1 cellular context compared by ENCODE assay signal in the genomic region with DNA sequence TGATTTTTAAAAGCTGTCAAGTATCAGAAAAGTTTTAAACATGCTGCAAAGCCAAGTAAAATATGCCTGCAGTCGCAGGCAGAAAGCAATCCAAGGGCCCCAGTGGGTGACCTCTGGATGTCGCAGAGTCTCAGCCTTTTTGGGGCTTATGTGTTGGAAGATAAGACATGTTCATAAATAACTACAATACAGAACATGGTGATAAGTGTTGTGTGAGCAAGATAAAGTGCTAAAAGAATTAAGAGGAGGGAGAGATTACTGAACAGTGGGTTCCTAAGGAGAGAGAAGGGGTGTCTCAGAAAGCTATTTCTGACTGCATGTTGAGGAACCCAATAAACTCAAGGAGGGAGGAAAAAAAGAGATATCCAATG.
TF ChIP-seq lines count a peak whose summit lies in the region.

No MANE protein-coding gene starts in this region.

TF ChIP-seq in K562, 482 proteins besides CTCF, POLR2A, EP300 and RAD21 (continued from another document):
- TF ChIP-seq, protein P1, sequence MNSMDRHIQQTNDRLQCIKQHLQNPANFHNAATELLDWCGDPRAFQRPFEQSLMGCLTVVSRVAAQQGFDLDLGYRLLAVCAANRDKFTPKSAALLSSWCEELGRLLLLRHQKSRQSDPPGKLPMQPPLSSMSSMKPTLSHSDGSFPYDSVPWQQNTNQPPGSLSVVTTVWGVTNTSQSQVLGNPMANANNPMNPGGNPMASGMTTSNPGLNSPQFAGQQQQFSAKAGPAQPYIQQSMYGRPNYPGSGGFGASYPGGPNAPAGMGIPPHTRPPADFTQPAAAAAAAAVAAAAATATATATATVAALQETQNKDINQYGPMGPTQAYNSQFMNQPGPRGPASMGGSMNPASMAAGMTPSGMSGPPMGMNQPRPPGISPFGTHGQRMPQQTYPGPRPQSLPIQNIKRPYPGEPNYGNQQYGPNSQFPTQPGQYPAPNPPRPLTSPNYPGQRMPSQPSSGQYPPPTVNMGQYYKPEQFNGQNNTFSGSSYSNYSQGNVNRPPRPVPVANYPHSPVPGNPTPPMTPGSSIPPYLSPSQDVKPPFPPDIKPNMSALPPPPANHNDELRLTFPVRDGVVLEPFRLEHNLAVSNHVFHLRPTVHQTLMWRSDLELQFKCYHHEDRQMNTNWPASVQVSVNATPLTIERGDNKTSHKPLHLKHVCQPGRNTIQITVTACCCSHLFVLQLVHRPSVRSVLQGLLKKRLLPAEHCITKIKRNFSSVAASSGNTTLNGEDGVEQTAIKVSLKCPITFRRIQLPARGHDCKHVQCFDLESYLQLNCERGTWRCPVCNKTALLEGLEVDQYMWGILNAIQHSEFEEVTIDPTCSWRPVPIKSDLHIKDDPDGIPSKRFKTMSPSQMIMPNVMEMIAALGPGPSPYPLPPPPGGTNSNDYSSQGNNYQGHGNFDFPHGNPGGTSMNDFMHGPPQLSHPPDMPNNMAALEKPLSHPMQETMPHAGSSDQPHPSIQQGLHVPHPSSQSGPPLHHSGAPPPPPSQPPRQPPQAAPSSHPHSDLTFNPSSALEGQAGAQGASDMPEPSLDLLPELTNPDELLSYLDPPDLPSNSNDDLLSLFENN (IDR thresholded peaks at IDR 0.05; ENCODE audit: low read depth in 2 of 2, low read length in 2 of 2) = peak in 1 of 2 experiments; percentile 79; a peak in 1 of 4 replicates
- TF ChIP-seq TEAD4 (IDR thresholded peaks at IDR 0.05; ENCODE audit: low read length) (peak; percentile 97), TEAD4 (CRISPR knock-in tag; IDR thresholded peaks at IDR 0.05; ENCODE audit: borderline replicate concordance) (no peak), ARID1B (IDR thresholded peaks at IDR 0.05) (peak; percentile 94), TCF7 (IDR thresholded peaks at IDR 0.05; ENCODE audit: borderline replicate concordance) (no peak), FOXM1 (IDR thresholded peaks at IDR 0.05; ENCODE audit: low read depth) (peak; percentile 81), FOXM1 (CRISPR knock-in tag; IDR thresholded peaks at IDR 0.05; ENCODE audit: low read depth) (no peak), ZNF707 (CRISPR knock-in tag; conservative IDR thresholded peaks at IDR 0.05) (no peak), CC2D1A (IDR thresholded peaks at IDR 0.05) (peak; percentile 79), GABPB2 (CRISPR knock-in tag; conservative IDR thresholded peaks at IDR 0.05) (no peak), TRIM24 (IDR thresholded peaks at IDR 0.05) (peak; percentile 58 to 66; a peak in 2 of 4 replicates), SMAD4 (CRISPR knock-in tag; conservative IDR thresholded peaks at IDR 0.05) (peak; percentile 83), SMARCA4 (IDR thresholded peaks at IDR 0.05) (peak; percentile 78), BHLHE40 (IDR thresholded peaks at IDR 0.05; ENCODE audit: low read length) (0 out of 2 replicates have a peak, but pooled peaks have one; percentile 7)
- TF ChIP-seq, protein P2, sequence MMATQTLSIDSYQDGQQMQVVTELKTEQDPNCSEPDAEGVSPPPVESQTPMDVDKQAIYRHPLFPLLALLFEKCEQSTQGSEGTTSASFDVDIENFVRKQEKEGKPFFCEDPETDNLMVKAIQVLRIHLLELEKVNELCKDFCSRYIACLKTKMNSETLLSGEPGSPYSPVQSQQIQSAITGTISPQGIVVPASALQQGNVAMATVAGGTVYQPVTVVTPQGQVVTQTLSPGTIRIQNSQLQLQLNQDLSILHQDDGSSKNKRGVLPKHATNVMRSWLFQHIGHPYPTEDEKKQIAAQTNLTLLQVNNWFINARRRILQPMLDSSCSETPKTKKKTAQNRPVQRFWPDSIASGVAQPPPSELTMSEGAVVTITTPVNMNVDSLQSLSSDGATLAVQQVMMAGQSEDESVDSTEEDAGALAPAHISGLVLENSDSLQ (IDR thresholded peaks at IDR 0.05) = peak; percentile 28; the same call in 1 of the 2 replicates
- TF ChIP-seq, protein P3, sequence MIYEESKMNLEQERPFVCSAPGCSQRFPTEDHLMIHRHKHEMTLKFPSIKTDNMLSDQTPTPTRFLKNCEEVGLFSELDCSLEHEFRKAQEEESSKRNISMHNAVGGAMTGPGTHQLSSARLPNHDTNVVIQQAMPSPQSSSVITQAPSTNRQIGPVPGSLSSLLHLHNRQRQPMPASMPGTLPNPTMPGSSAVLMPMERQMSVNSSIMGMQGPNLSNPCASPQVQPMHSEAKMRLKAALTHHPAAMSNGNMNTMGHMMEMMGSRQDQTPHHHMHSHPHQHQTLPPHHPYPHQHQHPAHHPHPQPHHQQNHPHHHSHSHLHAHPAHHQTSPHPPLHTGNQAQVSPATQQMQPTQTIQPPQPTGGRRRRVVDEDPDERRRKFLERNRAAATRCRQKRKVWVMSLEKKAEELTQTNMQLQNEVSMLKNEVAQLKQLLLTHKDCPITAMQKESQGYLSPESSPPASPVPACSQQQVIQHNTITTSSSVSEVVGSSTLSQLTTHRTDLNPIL (CRISPR knock-in tag; IDR thresholded peaks at IDR 0.05) = no peak
